ENCODE assay signal across 9 cellular contexts in genomic region chr6:106182455-106182854, GRCh38.
DNase-seq lines count a peak whose midpoint lies in the region; ATAC-seq, FAIRE-seq and TF ChIP-seq lines count a peak whose summit lies in the region.
"Had no signal": no experiment of that assay in that cellular context is flagged by ENCODE, and none has a peak within 500 bp of the region (broad histone marks: within the 10 kb centered on the region; RNA-seq: fewer than 3 reads in every experiment).

No MANE protein-coding gene starts in this region.

- FAIRE-seq in HTR-8/SVneo (lab: Jason Lieb, UNC): no peak

- DNase-seq in GM10266 (ENCODE audit: extremely low spot score): peak; percentile 38
- DNase-seq in RPMI7951 (ENCODE audit: low read depth): peak; percentile 68
- no peak for DNase-seq in activated gamma-delta T cell treated with Interleukin-2 at 50 U/mL for 16 hours
- no peak for DNase-seq in cerebellar nuclear complex (lab: John Stamatoyannopoulos, UW)
- no peak for DNase-seq in cortex of kidney (lab: John Stamatoyannopoulos, UW)
- no peak for DNase-seq in HTR-8/SVneo (ENCODE audit: insufficient read length, low spot score)
- DNase-seq: esophagus squamous epithelium had no signal

- peak; percentile 89 for ATAC-seq in GM19351 (IDR thresholded peaks at IDR 0.05; ENCODE audit: unreplicated experiment)
- peak; percentile 73 for ATAC-seq in HG02981 (IDR thresholded peaks at IDR 0.05; ENCODE audit: unreplicated experiment)

- TF ChIP-seq CTCF in GM10266 (IDR thresholded peaks at IDR 0.05; ENCODE audit: control insufficient read depth, insufficient read depth, low read depth, missing control alignments): no peak

Comparison
In these comparisons a context has a peak if more than half of its experiments do, and no peak if none do; other contexts are left out.
1. DNase-seq: peak in GM10266 (single experiment) and RPMI7951 (single experiment); none in activated gamma-delta T cell treated with Interleukin-2 at 50 U/mL for 16 hours (single experiment), cerebellar nuclear complex (0 of 2), cortex of kidney (single experiment) and HTR-8/SVneo (single experiment).